ENCODE assay signal across 33 cellular contexts in the genomic region with DNA sequence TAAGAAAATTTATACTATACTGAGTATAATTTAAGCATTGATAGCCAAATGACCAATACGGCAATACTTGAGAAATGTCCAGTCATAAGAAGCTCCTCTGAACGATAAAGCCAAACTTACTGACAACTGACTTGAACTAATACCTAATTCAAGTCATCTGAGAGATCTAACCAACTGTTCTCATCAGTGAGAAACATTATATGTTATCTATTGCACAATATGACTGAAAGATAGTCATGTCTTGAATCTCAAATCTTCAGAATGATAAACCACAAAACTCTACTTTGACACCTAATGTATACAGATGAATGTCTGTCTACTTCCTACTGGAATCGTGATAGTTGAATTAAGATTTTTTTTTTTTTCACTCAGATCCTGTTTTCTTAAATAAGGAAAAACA.
"Had no signal": no experiment of that assay in that cellular context is flagged by ENCODE, and none has a peak within 500 bp of the region (broad histone marks: within the 10 kb centered on the region; RNA-seq: fewer than 3 reads in every experiment).

No MANE protein-coding gene starts in this region.

- H3K9ac ChIP-seq: neural progenitor cell, parathyroid adenoma had no signal

- ATAC-seq: esophagus mucosa, heart left ventricle, left lung, natural killer cell, T-helper 17 cell, upper lobe of right lung had no signal

- DNase-seq: activated CD4-positive, alpha-beta memory T cell treated with anti-CD3 and anti-CD28 coated beads for 36 hours; activated CD4-positive, alpha-beta T cell treated with anti-CD3 and anti-CD28 coated beads, Interleukin-2, amount 10 ng/mL, durations not matched to agents 24 days and 14 days; activated CD4-positive, CD25-positive, alpha-beta regulatory T cell treated with anti-CD3 and anti-CD28 coated beads, Interleukin-2, amount 50 U/mL, for 72 hours; activated CD8-positive, alpha-beta memory T cell treated with anti-CD3 and anti-CD28 coated beads, Interleukin-2, amount 50 U/mL, for 48 hours; activated gamma-delta T cell treated with Interleukin-2 at 50 U/mL for 16 hours; activated naive CD4-positive, alpha-beta T cell treated with anti-CD3 and anti-CD28 coated beads, Interleukin-2, amount 50 U/mL, for 16 hours; activated T-cell treated with anti-CD3 and anti-CD28 coated beads, Interleukin-2, amount 50 U/mL, for 24 hours; amygdala; endodermal cell; foreskin fibroblast; heart left ventricle; hypothalamus; left lung; mesendoderm; natural killer cell; occipital lobe; stimulated activated CD4-positive, alpha-beta T cell treated with anti-CD3 and anti-CD28 coated beads, Interleukin-1b, Interleukin-23, amount 100 ng/mL, for 48 hours; stimulated activated CD4-positive, alpha-beta T cell treated with anti-CD3 and anti-CD28 coated beads, Interleukin-4, amount 100 ng/mL, for 4 hours; stimulated activated CD8-positive, alpha-beta memory T cell treated with anti-CD3 and anti-CD28 coated beads, Interleukin-4, amount 100 ng/mL, for 48 hours; stimulated activated naive B cell treated with anti-CD40 and anti-IgM and Interleukin-4, amounts not matched to agents 10 μg/mL and 1 μg/mL and 100 μg/mL, for 72 hours; stomach; T-helper 17 cell; T1000; thyroid gland; upper lobe of right lung had no signal

- H3K4me1 ChIP-seq: parathyroid adenoma had no signal

- H3K4me3 ChIP-seq: breast epithelium, heart left ventricle, left lung, lung, neural progenitor cell, right atrium auricular region, stomach, thyroid gland, upper lobe of right lung had no signal

- H3K27ac ChIP-seq: breast epithelium, heart left ventricle, left lung, neural progenitor cell, parathyroid adenoma, stomach, thyroid gland, upper lobe of right lung had no signal

- H3K36me3 ChIP-seq: breast epithelium, heart left ventricle, left lung, right atrium auricular region, stomach, thyroid gland, upper lobe of right lung had no signal

- H3K4me2 ChIP-seq: neural progenitor cell had no signal

- H3K79me2 ChIP-seq: parathyroid adenoma had no signal

- H3K27me3 Mint-ChIP-seq: activated CD4-positive, alpha-beta memory T cell treated with anti-CD3 and anti-CD28 coated beads for 36 hours; activated CD4-positive, alpha-beta T cell treated with anti-CD3 and anti-CD28 coated beads, Interleukin-2, amount 10 ng/mL, durations not matched to agents 24 days and 14 days; activated T-cell treated with anti-CD3 and anti-CD28 coated beads, Interleukin-2, amount 50 U/mL, for 24 hours; central memory CD8-positive, alpha-beta T cell; dendritic cell treated with granulocyte-macrophage colony-stimulating factor and Interleukin-4, amounts not matched to agents 40 ng/mL and 50 ng/mL, for 4 days; stimulated activated naive B cell treated with anti-CD40 and anti-IgM and Interleukin-4, amounts not matched to agents 10 μg/mL and 1 μg/mL and 100 μg/mL, for 72 hours; T-helper 17 cell had no signal

- H3K9me3 ChIP-seq: breast epithelium, heart left ventricle, left lung, right atrium auricular region, stomach, thyroid gland, upper lobe of right lung had no signal

- H3K27me3 ChIP-seq: breast epithelium, heart left ventricle, left lung, neural progenitor cell, right atrium auricular region, stomach, thyroid gland, upper lobe of right lung had no signal

- H3K36me3 Mint-ChIP-seq: activated CD4-positive, alpha-beta memory T cell treated with anti-CD3 and anti-CD28 coated beads for 36 hours; natural killer cell had no signal

- H3K9me3 Mint-ChIP-seq: activated CD4-positive, alpha-beta memory T cell treated with anti-CD3 and anti-CD28 coated beads for 36 hours; activated CD4-positive, alpha-beta T cell treated with anti-CD3 and anti-CD28 coated beads, Interleukin-2, amount 10 ng/mL, durations not matched to agents 24 days and 14 days; activated T-cell treated with anti-CD3 and anti-CD28 coated beads, Interleukin-2, amount 50 U/mL, for 24 hours; central memory CD8-positive, alpha-beta T cell; dendritic cell treated with granulocyte-macrophage colony-stimulating factor and Interleukin-4, amounts not matched to agents 40 ng/mL and 50 ng/mL, for 4 days; endodermal cell; natural killer cell; stimulated activated naive B cell treated with anti-CD40 and anti-IgM and Interleukin-4, amounts not matched to agents 10 μg/mL and 1 μg/mL and 100 μg/mL, for 72 hours had no signal

- H3K27ac Mint-ChIP-seq: activated CD4-positive, alpha-beta memory T cell treated with anti-CD3 and anti-CD28 coated beads for 36 hours; activated CD4-positive, alpha-beta T cell treated with anti-CD3 and anti-CD28 coated beads, Interleukin-2, amount 10 ng/mL, durations not matched to agents 24 days and 14 days; activated T-cell treated with anti-CD3 and anti-CD28 coated beads, Interleukin-2, amount 50 U/mL, for 24 hours; dendritic cell treated with granulocyte-macrophage colony-stimulating factor and Interleukin-4, amounts not matched to agents 40 ng/mL and 50 ng/mL, for 4 days; natural killer cell; neural progenitor cell; stimulated activated naive B cell treated with anti-CD40 and anti-IgM and Interleukin-4, amounts not matched to agents 10 μg/mL and 1 μg/mL and 100 μg/mL, for 72 hours; T-helper 17 cell had no signal

- H2AFZ ChIP-seq: neural progenitor cell, parathyroid adenoma had no signal

- H3K4me1 Mint-ChIP-seq: central memory CD8-positive, alpha-beta T cell; natural killer cell had no signal

- H3K4me3 Mint-ChIP-seq: activated CD4-positive, alpha-beta memory T cell treated with anti-CD3 and anti-CD28 coated beads for 36 hours; activated CD4-positive, alpha-beta T cell treated with anti-CD3 and anti-CD28 coated beads, Interleukin-2, amount 10 ng/mL, durations not matched to agents 24 days and 14 days; activated T-cell treated with anti-CD3 and anti-CD28 coated beads, Interleukin-2, amount 50 U/mL, for 24 hours; central memory CD8-positive, alpha-beta T cell; dendritic cell treated with granulocyte-macrophage colony-stimulating factor and Interleukin-4, amounts not matched to agents 40 ng/mL and 50 ng/mL, for 4 days; endodermal cell; natural killer cell; neural progenitor cell; stimulated activated naive B cell treated with anti-CD40 and anti-IgM and Interleukin-4, amounts not matched to agents 10 μg/mL and 1 μg/mL and 100 μg/mL, for 72 hours; T-helper 17 cell had no signal
